Comparison of ENCODE assay signal across 1 cellular context in the genomic region with DNA sequence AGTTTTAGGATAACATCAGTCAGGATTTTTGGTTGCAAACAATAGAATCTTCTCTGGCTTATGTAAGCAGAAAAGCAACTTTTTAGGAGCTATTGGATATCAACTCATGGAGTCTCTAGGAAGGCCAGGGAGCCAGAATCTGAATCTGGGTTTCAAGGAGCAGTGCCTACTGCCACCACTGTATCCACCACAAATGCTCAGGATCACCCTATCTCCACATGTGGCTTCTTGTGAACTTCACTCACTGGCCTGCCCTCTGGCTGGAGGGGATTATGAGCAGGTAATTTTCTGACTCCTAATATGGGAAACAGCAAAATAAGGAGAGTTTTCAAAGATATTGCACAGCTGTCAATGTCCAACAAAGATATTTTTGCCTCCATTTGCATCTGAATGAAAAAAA.
TF ChIP-seq lines count a peak whose summit lies in the region.

No MANE protein-coding gene starts in this region.

TF ChIP-seq in IMR-90, 13 proteins besides CTCF, POLR2A, EP300 and RAD21 (continued from another document):
- TF ChIP-seq MXI1 (IDR thresholded peaks at IDR 0.05; ENCODE audit: borderline replicate concordance, low read depth, low read length) = no peak
- TF ChIP-seq BHLHE40 (IDR thresholded peaks at IDR 0.05; ENCODE audit: low read depth, low read length) = no peak
- TF ChIP-seq MAZ (IDR thresholded peaks at IDR 0.05; ENCODE audit: borderline replicate concordance, low read depth, low read length) = no peak
- TF ChIP-seq SMC3 (IDR thresholded peaks at IDR 0.05; ENCODE audit: low read depth, low read length) = no peak
- TF ChIP-seq MAFK (IDR thresholded peaks at IDR 0.05; ENCODE audit: low read depth, low read length) = no peak
- TF ChIP-seq, protein P1, sequence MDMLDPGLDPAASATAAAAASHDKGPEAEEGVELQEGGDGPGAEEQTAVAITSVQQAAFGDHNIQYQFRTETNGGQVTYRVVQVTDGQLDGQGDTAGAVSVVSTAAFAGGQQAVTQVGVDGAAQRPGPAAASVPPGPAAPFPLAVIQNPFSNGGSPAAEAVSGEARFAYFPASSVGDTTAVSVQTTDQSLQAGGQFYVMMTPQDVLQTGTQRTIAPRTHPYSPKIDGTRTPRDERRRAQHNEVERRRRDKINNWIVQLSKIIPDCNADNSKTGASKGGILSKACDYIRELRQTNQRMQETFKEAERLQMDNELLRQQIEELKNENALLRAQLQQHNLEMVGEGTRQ (IDR thresholded peaks at IDR 0.05; ENCODE audit: low read depth, low read length) = no peak
- TF ChIP-seq, protein P2, sequence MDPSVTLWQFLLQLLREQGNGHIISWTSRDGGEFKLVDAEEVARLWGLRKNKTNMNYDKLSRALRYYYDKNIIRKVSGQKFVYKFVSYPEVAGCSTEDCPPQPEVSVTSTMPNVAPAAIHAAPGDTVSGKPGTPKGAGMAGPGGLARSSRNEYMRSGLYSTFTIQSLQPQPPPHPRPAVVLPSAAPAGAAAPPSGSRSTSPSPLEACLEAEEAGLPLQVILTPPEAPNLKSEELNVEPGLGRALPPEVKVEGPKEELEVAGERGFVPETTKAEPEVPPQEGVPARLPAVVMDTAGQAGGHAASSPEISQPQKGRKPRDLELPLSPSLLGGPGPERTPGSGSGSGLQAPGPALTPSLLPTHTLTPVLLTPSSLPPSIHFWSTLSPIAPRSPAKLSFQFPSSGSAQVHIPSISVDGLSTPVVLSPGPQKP (IDR thresholded peaks at IDR 0.05; ENCODE audit: borderline replicate concordance, low read depth, low read length) = no peak
- TF ChIP-seq RFX5 (IDR thresholded peaks at IDR 0.05; ENCODE audit: low read depth, low read length) = no peak
- TF ChIP-seq NFE2L2 (IDR thresholded peaks at IDR 0.05; ENCODE audit: low read depth, low read length) = no peak
